1 cellular context compared by ENCODE assay signal in genomic region chr6:2843138-2843740, GRCh38.
TF ChIP-seq lines count a peak whose summit lies in the region.

No MANE protein-coding gene starts in this region.

TF ChIP-seq in SK-N-SH treated with all-trans-retinoic acid at 6 μM for 48 hours, 23 proteins besides CTCF, POLR2A, EP300 and RAD21 (continued from another document):
- TF ChIP-seq, protein P1, sequence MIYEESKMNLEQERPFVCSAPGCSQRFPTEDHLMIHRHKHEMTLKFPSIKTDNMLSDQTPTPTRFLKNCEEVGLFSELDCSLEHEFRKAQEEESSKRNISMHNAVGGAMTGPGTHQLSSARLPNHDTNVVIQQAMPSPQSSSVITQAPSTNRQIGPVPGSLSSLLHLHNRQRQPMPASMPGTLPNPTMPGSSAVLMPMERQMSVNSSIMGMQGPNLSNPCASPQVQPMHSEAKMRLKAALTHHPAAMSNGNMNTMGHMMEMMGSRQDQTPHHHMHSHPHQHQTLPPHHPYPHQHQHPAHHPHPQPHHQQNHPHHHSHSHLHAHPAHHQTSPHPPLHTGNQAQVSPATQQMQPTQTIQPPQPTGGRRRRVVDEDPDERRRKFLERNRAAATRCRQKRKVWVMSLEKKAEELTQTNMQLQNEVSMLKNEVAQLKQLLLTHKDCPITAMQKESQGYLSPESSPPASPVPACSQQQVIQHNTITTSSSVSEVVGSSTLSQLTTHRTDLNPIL (CRISPR knock-in tag; IDR thresholded peaks at IDR 0.05; ENCODE audit: low read depth): no peak
- no peak for TF ChIP-seq ZC3H10 (CRISPR knock-in tag; IDR thresholded peaks at IDR 0.05)
- TF ChIP-seq GLIS3 (CRISPR knock-in tag; IDR thresholded peaks at IDR 0.05): no peak
- TF ChIP-seq ESRRG (CRISPR knock-in tag; IDR thresholded peaks at IDR 0.05): no peak
- TF ChIP-seq TOX (CRISPR knock-in tag; IDR thresholded peaks at IDR 0.05; ENCODE audit: borderline replicate concordance): no peak
- TF ChIP-seq TCF4 (CRISPR knock-in tag; IDR thresholded peaks at IDR 0.05; ENCODE audit: borderline replicate concordance): no peak
- TF ChIP-seq ZNF8 (CRISPR knock-in tag; IDR thresholded peaks at IDR 0.05): no peak
- TF ChIP-seq ZNF565 (CRISPR knock-in tag; conservative IDR thresholded peaks at IDR 0.05; ENCODE audit: low read depth): no peak
- no peak for TF ChIP-seq ZFP3 (CRISPR knock-in tag; IDR thresholded peaks at IDR 0.05)
- no peak for TF ChIP-seq SNAI2 (CRISPR knock-in tag; IDR thresholded peaks at IDR 0.05)
- no peak for TF ChIP-seq PPARA (CRISPR knock-in tag; IDR thresholded peaks at IDR 0.05; ENCODE audit: borderline replicate concordance)
- no peak for TF ChIP-seq ZFP30 (CRISPR knock-in tag; IDR thresholded peaks at IDR 0.05)
